In genomic region chr5:98517559-98517958, GRCh38 we compare ENCODE assay signal across 18 cellular contexts.
DNase-seq lines count a peak whose midpoint lies in the region; ATAC-seq and TF ChIP-seq lines count a peak whose summit lies in the region.
"Had no signal": no experiment of that assay in that cellular context is flagged by ENCODE, and none has a peak within 500 bp of the region (broad histone marks: within the 10 kb centered on the region; RNA-seq: fewer than 3 reads in every experiment).

No MANE protein-coding gene starts in this region.

- H3K9me3 Mint-ChIP-seq in WTC11 (no peaks in the 10 kb centered on the region), glutamatergic neuron (ENCODE audit: unreplicated experiment) (no peaks in the 10 kb centered on the region)

- H3K27ac Mint-ChIP-seq in WTC11, result peak overlapping the region; percentile 12; the same call in 1 of the 2 replicates
- peak overlapping the region; percentile 45 for H3K27ac Mint-ChIP-seq in glutamatergic neuron (ENCODE audit: unreplicated experiment)
- H3K27ac Mint-ChIP-seq: CD4-positive, CD25-positive, alpha-beta regulatory T cell had no signal

- H2AK5ac ChIP-seq in neuronal stem cell (ENCODE audit: low read depth, low read length), result no peak overlapping the region

- no peaks in the 10 kb centered on the region for H3K9me3 ChIP-seq in neuronal stem cell (replicated peaks in 1 of 2; ENCODE audit: control insufficient read depth in 2 of 2, insufficient read depth in 1 of 2, low read depth in 1 of 2, low read length in 2 of 2)
- H3K9me3 ChIP-seq: BLaER1, SK-N-SH had no signal

- peaks cover 27% of the 10 kb centered on the region for H3K4me1 Mint-ChIP-seq in WTC11
- peaks cover 30% of the 10 kb centered on the region for H3K4me1 Mint-ChIP-seq in glutamatergic neuron (ENCODE audit: low read depth, unreplicated experiment)
- H3K4me1 Mint-ChIP-seq: CD4-positive, CD25-positive, alpha-beta regulatory T cell had no signal

- CTCF ChIA-PET in WTC11 (lab: Charles Lee), result interaction anchor here (1.4 kb wide), 1 partner anchor 251 kb away, joined by 4 read pairs; no protein-coding TSS in a partner anchor

- no peak overlapping the region for H2BK12ac ChIP-seq in neuronal stem cell (ENCODE audit: low read length)

- no peak for DNase-seq in WTC11 (ENCODE audit: low spot score)
- no peak for DNase-seq in glutamatergic neuron
- no peak for DNase-seq in neuronal stem cell (ENCODE audit: low spot score)
- no peak for DNase-seq in substantia nigra (lab: John Stamatoyannopoulos, UW)
- DNase-seq in OCI-M2 (lab: John Stamatoyannopoulos, UW; ENCODE audit: unreplicated experiment), result no peak
- no peak for DNase-seq in NCI-H2029 (lab: John Stamatoyannopoulos, UW)
- DNase-seq in stimulated activated naive CD8-positive, alpha-beta T cell treated with anti-CD3 and anti-CD28 coated beads, Interleukin-15, Interleukin-2, amounts not matched to agents 100 U/mL and 50 U/mL, for 24 hours, result no peak
- DNase-seq: CD4-positive, CD25-positive, alpha-beta regulatory T cell; DMS153; Karpas-422; NCI-H1092; NCI-H1417 treated with DMSO at 0.1 percent for 48 hours; NCI-H1694 treated with DMSO at 0.1 percent for 48 hours; NCI-H2081 treated with DMSO at 0.1 percent for 48 hours; NCI-H526; SK-N-SH had no signal

- no peak overlapping the region for H3K9ac ChIP-seq in neuronal stem cell (ENCODE audit: low read depth, low read length, poor library complexity)
- H3K9ac ChIP-seq: BLaER1, SK-N-SH had no signal

- H2AFZ ChIP-seq in neuronal stem cell (ENCODE audit: low read length), result peak overlapping the region; percentile 15

- no peak overlapping the region for H4K91ac ChIP-seq in neuronal stem cell (ENCODE audit: low read depth, low read length, poor library complexity)

- no peak overlapping the region for H3K18ac ChIP-seq in neuronal stem cell (ENCODE audit: low read length)

- no peak overlapping the region for H2BK15ac ChIP-seq in neuronal stem cell (ENCODE audit: low read length)

- H2BK120ac ChIP-seq in neuronal stem cell (ENCODE audit: low read depth, low read length), result no peak overlapping the region

- no peak overlapping the region for H3K4ac ChIP-seq in neuronal stem cell (ENCODE audit: low read length)

- no peaks in the 10 kb centered on the region for H3K79me1 ChIP-seq in neuronal stem cell (ENCODE audit: low read depth, low read length)

- no peak overlapping the region for H3K4me2 ChIP-seq in neuronal stem cell (ENCODE audit: insufficient read depth, low read length, poor library complexity, severe bottlenecking)
- H3K4me2 ChIP-seq: BLaER1, SK-N-SH had no signal

- peaks cover 3 to 39% of the 10 kb centered on the region in 2 donors for H3K4me1 ChIP-seq in neuronal stem cell (ENCODE audit: control insufficient read depth in 2 of 2, insufficient read depth in 1 of 2, low read depth in 1 of 2, low read length in 2 of 2)
- H3K4me1 ChIP-seq: BLaER1 had no signal

- no CpG with 5 or more reads among the region's 2 CpGs for WGBS in neuronal stem cell (ENCODE audit: extremely low coverage in 2 of 2, insufficient read length in 2 of 2, insufficient replicate concordance in 1 of 2), 2 donors

- no peak overlapping the region for H3K27ac ChIP-seq in neuronal stem cell (replicated peaks; ENCODE audit: low read length)
- peak overlapping the region; percentile 46 for H3K27ac ChIP-seq in substantia nigra (ENCODE audit: low read depth, low read length, poor library complexity, severe bottlenecking)
- H3K27ac ChIP-seq: BLaER1 had no signal

- POLR2A ChIA-PET in WTC11 (lab: Charles Lee), result no interaction called here

- TF ChIP-seq CTCF in WTC11 (IDR thresholded peaks at IDR 0.05), result no peak
- no peak for TF ChIP-seq CTCF in glutamatergic neuron (IDR thresholded peaks at IDR 0.05; ENCODE audit: partially characterized antibody, unreplicated experiment)

- H3K14ac ChIP-seq in neuronal stem cell (ENCODE audit: low read length), result no peak overlapping the region

- H3K27me3 ChIP-seq in neuronal stem cell (ENCODE audit: control insufficient read depth in 3 of 3, insufficient read depth in 3 of 3, low read depth in 1 of 3, low read length in 3 of 3), result no peaks in the 10 kb centered on the region
- H3K27me3 ChIP-seq: BLaER1 had no signal

- H3K36me3 Mint-ChIP-seq in WTC11, result no peaks in the 10 kb centered on the region
- H3K36me3 Mint-ChIP-seq in glutamatergic neuron (ENCODE audit: unreplicated experiment), result no peaks in the 10 kb centered on the region
- H3K36me3 Mint-ChIP-seq: CD4-positive, CD25-positive, alpha-beta regulatory T cell had no signal

- H3K4me3 Mint-ChIP-seq in WTC11, result no peak overlapping the region
- H3K4me3 Mint-ChIP-seq in glutamatergic neuron (ENCODE audit: unreplicated experiment), result no peak overlapping the region
- H3K4me3 Mint-ChIP-seq: CD4-positive, CD25-positive, alpha-beta regulatory T cell had no signal

- H3K4me3 ChIP-seq in neuronal stem cell (ENCODE audit: low read length in 2 of 2), result no peak overlapping the region
- H3K4me3 ChIP-seq: BLaER1 had no signal

- H3K27me3 Mint-ChIP-seq in WTC11 (ENCODE audit: low read depth), result no peaks in the 10 kb centered on the region; the same call in 1 of the 2 replicates
- H3K27me3 Mint-ChIP-seq in glutamatergic neuron (ENCODE audit: unreplicated experiment), result peaks cover 1% of the 10 kb centered on the region
- H3K27me3 Mint-ChIP-seq: CD4-positive, CD25-positive, alpha-beta regulatory T cell had no signal

- no peak for ATAC-seq in WTC11
- no peak for ATAC-seq in stimulated activated naive CD8-positive, alpha-beta T cell treated with anti-CD3 and anti-CD28 coated beads, Interleukin-15, Interleukin-2, amounts not matched to agents 100 U/mL and 50 U/mL, for 24 hours
- ATAC-seq: HepG2 had no signal

- H3K36me3 ChIP-seq in neuronal stem cell (replicated peaks in 1 of 2; ENCODE audit: control insufficient read depth in 2 of 2, insufficient read depth in 2 of 2, low read length in 2 of 2), result no peaks in the 10 kb centered on the region
- H3K36me3 ChIP-seq: BLaER1 had no signal

- H4K8ac ChIP-seq in neuronal stem cell (ENCODE audit: low read depth, low read length), result no peak overlapping the region

- no peak overlapping the region for H3K23ac ChIP-seq in neuronal stem cell (ENCODE audit: low read depth, low read length, poor library complexity)

- no peak overlapping the region for H2BK5ac ChIP-seq in neuronal stem cell (ENCODE audit: low read length)

TF ChIP-seq in WTC11, 78 proteins besides CTCF, POLR2A, EP300 and RAD21 (continues in another document):
- TF ChIP-seq, protein P1, sequence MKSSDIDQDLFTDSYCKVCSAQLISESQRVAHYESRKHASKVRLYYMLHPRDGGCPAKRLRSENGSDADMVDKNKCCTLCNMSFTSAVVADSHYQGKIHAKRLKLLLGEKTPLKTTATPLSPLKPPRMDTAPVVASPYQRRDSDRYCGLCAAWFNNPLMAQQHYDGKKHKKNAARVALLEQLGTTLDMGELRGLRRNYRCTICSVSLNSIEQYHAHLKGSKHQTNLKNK (CRISPR knock-in tag; IDR thresholded peaks at IDR 0.05), result no peak
- TF ChIP-seq SMAD3 (CRISPR knock-in tag; IDR thresholded peaks at IDR 0.05; ENCODE audit: borderline replicate concordance), result no peak
- no peak for TF ChIP-seq RELA (CRISPR knock-in tag; IDR thresholded peaks at IDR 0.05; ENCODE audit: borderline replicate concordance)
- TF ChIP-seq, protein P2, sequence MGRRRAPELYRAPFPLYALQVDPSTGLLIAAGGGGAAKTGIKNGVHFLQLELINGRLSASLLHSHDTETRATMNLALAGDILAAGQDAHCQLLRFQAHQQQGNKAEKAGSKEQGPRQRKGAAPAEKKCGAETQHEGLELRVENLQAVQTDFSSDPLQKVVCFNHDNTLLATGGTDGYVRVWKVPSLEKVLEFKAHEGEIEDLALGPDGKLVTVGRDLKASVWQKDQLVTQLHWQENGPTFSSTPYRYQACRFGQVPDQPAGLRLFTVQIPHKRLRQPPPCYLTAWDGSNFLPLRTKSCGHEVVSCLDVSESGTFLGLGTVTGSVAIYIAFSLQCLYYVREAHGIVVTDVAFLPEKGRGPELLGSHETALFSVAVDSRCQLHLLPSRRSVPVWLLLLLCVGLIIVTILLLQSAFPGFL (CRISPR knock-in tag; IDR thresholded peaks at IDR 0.05; ENCODE audit: borderline replicate concordance), result no peak
- TF ChIP-seq GRHL2 (CRISPR knock-in tag; IDR thresholded peaks at IDR 0.05; ENCODE audit: insufficient replicate concordance, severe bottlenecking), result no peak
- TF ChIP-seq E2F4 (CRISPR knock-in tag; IDR thresholded peaks at IDR 0.05; ENCODE audit: borderline replicate concordance, low read depth), result no peak
- TF ChIP-seq USF1 (CRISPR knock-in tag; IDR thresholded peaks at IDR 0.05), result no peak
- no peak for TF ChIP-seq FOXJ3 (CRISPR knock-in tag; IDR thresholded peaks at IDR 0.05; ENCODE audit: borderline replicate concordance)
- no peak for TF ChIP-seq ESRRA (CRISPR knock-in tag; IDR thresholded peaks at IDR 0.05; ENCODE audit: borderline replicate concordance)
- TF ChIP-seq NFE2L1 (CRISPR knock-in tag; IDR thresholded peaks at IDR 0.05), result no peak
- TF ChIP-seq, protein P3, sequence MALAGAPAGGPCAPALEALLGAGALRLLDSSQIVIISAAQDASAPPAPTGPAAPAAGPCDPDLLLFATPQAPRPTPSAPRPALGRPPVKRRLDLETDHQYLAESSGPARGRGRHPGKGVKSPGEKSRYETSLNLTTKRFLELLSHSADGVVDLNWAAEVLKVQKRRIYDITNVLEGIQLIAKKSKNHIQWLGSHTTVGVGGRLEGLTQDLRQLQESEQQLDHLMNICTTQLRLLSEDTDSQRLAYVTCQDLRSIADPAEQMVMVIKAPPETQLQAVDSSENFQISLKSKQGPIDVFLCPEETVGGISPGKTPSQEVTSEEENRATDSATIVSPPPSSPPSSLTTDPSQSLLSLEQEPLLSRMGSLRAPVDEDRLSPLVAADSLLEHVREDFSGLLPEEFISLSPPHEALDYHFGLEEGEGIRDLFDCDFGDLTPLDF (CRISPR knock-in tag; IDR thresholded peaks at IDR 0.05), result no peak
- TF ChIP-seq ZNF232 (CRISPR knock-in tag; IDR thresholded peaks at IDR 0.05), result no peak
- no peak for TF ChIP-seq NR3C1 (CRISPR knock-in tag; conservative IDR thresholded peaks at IDR 0.05; ENCODE audit: low read depth)
